Comparison of ENCODE assay signal across 8 cellular contexts in genomic region chr19:34667349-34668076, GRCh38. TPM values are rescaled to one million over a fixed set of nuclear protein-coding genes. Genes with fewer than 3 reads are reported as not detected.
DNase-seq lines count a peak whose midpoint lies in the region; ATAC-seq and TF ChIP-seq lines count a peak whose summit lies in the region.

No MANE protein-coding gene starts in this region.

- DNase-seq in AG08396 (ENCODE audit: low spot score), result peak; percentile 26
- DNase-seq in HPDE6-E6E7 (ENCODE audit: extremely low spot score), result peak; percentile 5
- no peak for DNase-seq in WTC11 (ENCODE audit: low spot score)
- DNase-seq in hepatocyte (ENCODE audit: low spot score), result no peak
- peak; percentile 62 to 76 for DNase-seq in upper lobe of left lung
- no peak for DNase-seq in GM19238 (ENCODE audit: insufficient read length, low spot score)
- DNase-seq in omental fat pad (ENCODE audit: low spot score), result no peak
- no peak for DNase-seq in activated gamma-delta T cell treated with Interleukin-2 at 50 U/mL for 16 hours

- no peaks in the 10 kb centered on the region for H3K27me3 Mint-ChIP-seq in WTC11 (ENCODE audit: low read depth)

- no peaks in the 10 kb centered on the region for H3K79me2 ChIP-seq in hepatocyte

- no peak overlapping the region for H3K4me3 Mint-ChIP-seq in WTC11

- no peak overlapping the region for H3K27ac Mint-ChIP-seq in WTC11

- H3K27me3 ChIP-seq in hepatocyte, result no peaks in the 10 kb centered on the region
- H3K27me3 ChIP-seq in upper lobe of left lung, result no peaks in the 10 kb centered on the region

- H2AFZ ChIP-seq in hepatocyte, result no peak overlapping the region

- peak; percentile 25 for ATAC-seq in WTC11
- peak; percentile 55 to 66 for ATAC-seq in upper lobe of left lung (ENCODE audit: low FRiP score in 2 of 2)
- ATAC-seq in omental fat pad (ENCODE audit: low FRiP score), result no peak

- H4K20me1 ChIP-seq in hepatocyte (ENCODE audit: insufficient read depth, poor library complexity, severe bottlenecking), result no peaks in the 10 kb centered on the region

- H3K9me3 ChIP-seq in hepatocyte (ENCODE audit: low read depth) (no peaks in the 10 kb centered on the region), upper lobe of left lung (no peaks in the 10 kb centered on the region)

- 82% methylated on average over 16 of the region's 17 CpGs for WGBS in hepatocyte (ENCODE audit: low lambda C conversion rate, missing lambda C conversion rate)
- WGBS in upper lobe of left lung, 2 donors, result 46 to 53% methylated on average over 10 to 16 of the region's 17 CpGs

- no peaks in the 10 kb centered on the region for H3K36me3 Mint-ChIP-seq in WTC11

- peak overlapping the region; percentile 69 for H3K4me2 ChIP-seq in hepatocyte

- H3K27ac ChIP-seq in hepatocyte, result no peak overlapping the region
- peak overlapping the region; percentile 67 to 84 (median 80) for H3K27ac ChIP-seq in upper lobe of left lung

- TF ChIP-seq POLR2A in upper lobe of left lung (IDR thresholded peaks at IDR 0.05), result no peak

- H3K4me1 ChIP-seq in hepatocyte (ENCODE audit: insufficient read depth) (no peaks in the 10 kb centered on the region), upper lobe of left lung (peaks cover 0 to 23% (median 11%) of the 10 kb centered on the region in 4 donors)

- TF ChIP-seq CTCF in WTC11 (IDR thresholded peaks at IDR 0.05) (no peak), hepatocyte (IDR thresholded peaks at IDR 0.05; ENCODE audit: poor library complexity) (no peak), upper lobe of left lung (IDR thresholded peaks at IDR 0.05) (no peak), omental fat pad (IDR thresholded peaks at IDR 0.05) (no peak)

- H3K4me3 ChIP-seq in hepatocyte, result no peak overlapping the region
- peak overlapping the region in 3 of 4 donors; percentile 39 to 45 (median 45) for H3K4me3 ChIP-seq in upper lobe of left lung

- peaks cover 22% of the 10 kb centered on the region for H3K4me1 Mint-ChIP-seq in WTC11

- H3K9me3 Mint-ChIP-seq in WTC11, result peaks cover 4% of the 10 kb centered on the region

- POLR2A ChIA-PET in WTC11 (lab: Charles Lee), result interaction anchor here (0.7 kb wide), 1 partner anchor 10 kb away, joined by 3 read pairs; the partner anchor contains the start of gene ZNF302

- TF ChIP-seq EP300 in upper lobe of left lung (IDR thresholded peaks at IDR 0.05), result no peak

- H3K9me2 ChIP-seq in hepatocyte (replicated peaks; ENCODE audit: insufficient read depth), result no peaks in the 10 kb centered on the region

- CTCF ChIA-PET in WTC11 (lab: Charles Lee), result interaction anchor here (1.5 kb wide), 1 partner anchor 10 kb away, joined by 5 read pairs; the partner anchor contains the start of gene ZNF302

- H3K36me3 ChIP-seq in hepatocyte (replicated peaks; ENCODE audit: insufficient read depth, low read depth), result no peaks in the 10 kb centered on the region
- no peaks in the 10 kb centered on the region for H3K36me3 ChIP-seq in upper lobe of left lung

TF ChIP-seq in WTC11, 78 proteins besides CTCF, POLR2A, EP300 and RAD21:
- TF ChIP-seq TP53 (CRISPR knock-in tag; IDR thresholded peaks at IDR 0.05), result no peak
- no peak for TF ChIP-seq ZBTB21 (CRISPR knock-in tag; IDR thresholded peaks at IDR 0.05; ENCODE audit: borderline replicate concordance)
- no peak for TF ChIP-seq ATF1 (CRISPR knock-in tag; IDR thresholded peaks at IDR 0.05)
- no peak for TF ChIP-seq GRHL2 (CRISPR knock-in tag; IDR thresholded peaks at IDR 0.05; ENCODE audit: insufficient replicate concordance, severe bottlenecking)
- TF ChIP-seq USF2 (CRISPR knock-in tag; IDR thresholded peaks at IDR 0.05), result no peak
- TF ChIP-seq MAX (CRISPR knock-in tag; IDR thresholded peaks at IDR 0.05), result no peak
- no peak for TF ChIP-seq NFYB (CRISPR knock-in tag; conservative IDR thresholded peaks at IDR 0.05; ENCODE audit: low read depth)
- no peak for TF ChIP-seq GABPB1 (CRISPR knock-in tag; IDR thresholded peaks at IDR 0.05)
- TF ChIP-seq SMAD4 (CRISPR knock-in tag; IDR thresholded peaks at IDR 0.05), result no peak
- no peak for TF ChIP-seq CREB1 (CRISPR knock-in tag; IDR thresholded peaks at IDR 0.05)
- TF ChIP-seq PRRX2 (CRISPR knock-in tag; IDR thresholded peaks at IDR 0.05), result no peak
- no peak for TF ChIP-seq SMAD3 (CRISPR knock-in tag; IDR thresholded peaks at IDR 0.05; ENCODE audit: borderline replicate concordance)
- TF ChIP-seq AFF4 (CRISPR knock-in tag; IDR thresholded peaks at IDR 0.05; ENCODE audit: borderline replicate concordance), result no peak
- TF ChIP-seq ZNF512 (CRISPR knock-in tag; IDR thresholded peaks at IDR 0.05; ENCODE audit: borderline replicate concordance), result no peak
- TF ChIP-seq FOXP4 (CRISPR knock-in tag; IDR thresholded peaks at IDR 0.05), result no peak
- no peak for TF ChIP-seq CBFB (CRISPR knock-in tag; IDR thresholded peaks at IDR 0.05; ENCODE audit: low read depth)

RNA-seq across cellular contexts. Expression of gene SCGB2B2, which starts 9.4 kb away (rescaled TPM):
- total RNA-seq in WTC11 (2021), result 0.20 to 0.71 TPM (median 0.64 TPM) in 3 replicates
- 0.04 and 0.13 TPM in 2 replicates for total RNA-seq in hepatocyte
- not detected in 2 replicates for polyA plus RNA-seq in hepatocyte
- 1 to 10 TPM in 4 of 6 donors, under 1 TPM in 2; 0.47 to 4.6 (median 1.7) TPM for total RNA-seq in upper lobe of left lung
- under 1 TPM in 3 of 4 donors, not detected in 1; 0.37 to 0.88 (median 0.48) TPM for total RNA-seq in omental fat pad

RNA-seq across cellular contexts. Expression of gene ZNF302, which starts 10.0 kb away (rescaled TPM):
- 23.5 to 26.3 TPM (median 24.6 TPM) in 3 replicates for total RNA-seq in WTC11 (2021)
- total RNA-seq in hepatocyte, result 29.1 and 34.3 TPM in 2 replicates
- polyA plus RNA-seq in hepatocyte, result 19.5 and 20.2 TPM in 2 replicates
- total RNA-seq in upper lobe of left lung, result 10 to 100 TPM; 14.0 to 30.7 (median 26.2) TPM
- 10 to 100 TPM; 11.8 to 40.8 (median 19.9) TPM for total RNA-seq in omental fat pad

Comparison
In these comparisons a context has a peak if more than half of its experiments do, and no peak if none do; other contexts are left out.
1. DNase-seq: peak in AG08396 (single experiment), HPDE6-E6E7 (single experiment) and upper lobe of left lung (2 of 2); none in WTC11 (single experiment), hepatocyte (single experiment), GM19238 (single experiment), omental fat pad (single experiment) and activated gamma-delta T cell treated with Interleukin-2 at 50 U/mL for 16 hours (single experiment).